ENCODE assay signal across 19 cellular contexts in the genomic region with DNA sequence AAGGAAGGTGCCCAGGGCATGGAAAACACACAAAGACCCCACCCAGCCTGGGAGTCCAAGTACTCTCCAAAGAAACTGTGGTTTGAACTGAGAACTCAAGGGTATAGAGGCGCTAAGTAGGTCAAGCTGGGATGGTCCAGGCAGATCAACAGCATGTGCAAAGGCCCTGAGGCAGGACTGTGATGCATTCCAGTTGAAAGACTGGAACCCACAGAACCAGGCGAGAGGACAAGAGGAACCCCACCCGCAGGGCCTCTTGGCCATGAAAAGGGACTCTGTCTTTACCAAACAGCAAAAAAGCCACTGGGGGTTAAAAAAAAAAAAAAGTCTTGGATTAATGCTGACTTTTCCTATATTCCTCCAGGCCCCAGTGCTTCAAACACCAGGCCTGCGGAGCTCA. TPM values are rescaled to one million over a fixed set of nuclear protein-coding genes. Genes with fewer than 3 reads are reported as not detected.
DNase-seq lines count a peak whose midpoint lies in the region; ATAC-seq, FAIRE-seq and TF ChIP-seq lines count a peak whose summit lies in the region.
"Had no signal": no experiment of that assay in that cellular context is flagged by ENCODE, and none has a peak within 500 bp of the region (broad histone marks: within the 10 kb centered on the region; RNA-seq: fewer than 3 reads in every experiment).

No MANE protein-coding gene starts in this region.

- no peak overlapping the region for H3K4me3 Mint-ChIP-seq in Calu3 (ENCODE audit: low read depth, unreplicated experiment)
- H3K4me3 Mint-ChIP-seq: CD4-positive, alpha-beta memory T cell had no signal

- peaks cover 0 to 6% of the 10 kb centered on the region in 2 donors for H3K36me3 ChIP-seq in adrenal gland (replicated peaks in 1 of 2)
- H3K36me3 ChIP-seq in right lobe of liver, result peaks cover 0 to 3% (median 0%) of the 10 kb centered on the region in 4 donors
- peaks cover 0 to 7% of the 10 kb centered on the region in 2 donors for H3K36me3 ChIP-seq in small intestine (ENCODE audit: control insufficient read depth in 2 of 2, insufficient read depth in 2 of 2, low read length in 2 of 2)
- H3K36me3 ChIP-seq: BE2C had no signal

- H3K4me3 ChIP-seq in adrenal gland (no peak overlapping the region), right lobe of liver (no peak overlapping the region), small intestine (ENCODE audit: low read depth in 1 of 2, low read length in 2 of 2) (no peak overlapping the region)
- H3K4me3 ChIP-seq: SJSA1 had no signal

- H3K27ac Mint-ChIP-seq in Calu3 (ENCODE audit: unreplicated experiment), result peak overlapping the region; percentile 72
- H3K27ac Mint-ChIP-seq: CD4-positive, alpha-beta memory T cell had no signal

- TF ChIP-seq CTCF in Calu3 (IDR thresholded peaks at IDR 0.05; ENCODE audit: unreplicated experiment) (no peak), adrenal gland (IDR thresholded peaks at IDR 0.05) (no peak), right lobe of liver (IDR thresholded peaks at IDR 0.05) (no peak)

- H3K9me3 ChIP-seq in adrenal gland (replicated peaks in 1 of 3), result no peaks in the 10 kb centered on the region
- H3K9me3 ChIP-seq in right lobe of liver, result no peaks in the 10 kb centered on the region
- H3K9me3 ChIP-seq in small intestine (ENCODE audit: control insufficient read depth, low read depth), result no peaks in the 10 kb centered on the region
- H3K9me3 ChIP-seq: BE2C, SJSA1 had no signal

- BruUV-seq in Calu3 (replicated peaks; lab: Mats Ljungman, UMichigan), result no TSS peak

- H3K4me1 ChIP-seq in adrenal gland (replicated peaks in 1 of 2), result peaks cover 37 to 44% of the 10 kb centered on the region in 2 donors
- H3K4me1 ChIP-seq in right lobe of liver, result peaks cover 0 to 42% (median 27%) of the 10 kb centered on the region in 4 donors
- H3K4me1 ChIP-seq in small intestine (ENCODE audit: control insufficient read depth in 2 of 2, insufficient read depth in 1 of 2, low read depth in 1 of 2, low read length in 1 of 2), result peaks cover 2 to 3% of the 10 kb centered on the region in 2 donors

- H3K4me1 Mint-ChIP-seq in Calu3 (ENCODE audit: low read depth, unreplicated experiment), result peaks cover 59% of the 10 kb centered on the region

- no peaks in the 10 kb centered on the region for H3K9me3 Mint-ChIP-seq in Calu3 (ENCODE audit: low read depth, unreplicated experiment)

- FAIRE-seq in small intestine (lab: Jason Lieb, UNC), result no peak
- FAIRE-seq: RCC 7860 had no signal

- H3K27me3 ChIP-seq in adrenal gland (no peaks in the 10 kb centered on the region), right lobe of liver (no peaks in the 10 kb centered on the region), small intestine (ENCODE audit: control insufficient read depth in 2 of 2, insufficient read depth in 2 of 2, low read length in 2 of 2) (no peaks in the 10 kb centered on the region)
- H3K27me3 ChIP-seq: BE2C, SJSA1 had no signal

- CTCF ChIA-PET in Calu3 (lab: Charles Lee), result no interaction called here

- 92 to 97% (median 95%) methylated on average over 4 of the region's 4 CpGs for WGBS in adrenal gland, 4 donors
- 80% methylated on average over 2 of the region's 4 CpGs for WGBS in right lobe of liver (ENCODE audit: insufficient coverage, low coverage, low lambda C conversion rate, missing lambda C conversion rate)
- WGBS in small intestine, 3 donors, result 93 to 100% (median 94%) methylated on average over 4 of the region's 4 CpGs

- peaks cover 74% of the 10 kb centered on the region for H3K36me3 Mint-ChIP-seq in Calu3 (ENCODE audit: insufficient read depth, unreplicated experiment)
- H3K36me3 Mint-ChIP-seq: CD4-positive, alpha-beta memory T cell had no signal

- DNase-seq in Calu3 (no peak), adrenal gland (no peak), right lobe of liver (no peak), small intestine (no peak), Ammon's horn (ENCODE audit: low spot score) (no peak), middle frontal gyrus (ENCODE audit: extremely low spot score, low spot score) (no peak), NCI-H128 (lab: John Stamatoyannopoulos, UW; ENCODE audit: unreplicated experiment) (no peak)
- DNase-seq: BE2C; CD4-positive, alpha-beta memory T cell; DND-41; GF-D8; IMR-90; NCI-H1417 treated with DMSO at 0.1 percent for 48 hours; NCI-H2029; NCI-H2171 treated with DMSO at 0.1 percent for 48 hours; NCI-H510A treated with DMSO at 0.1 percent for 48 hours had no signal

- intact Hi-C loops in Calu3 (cut with micrococcal nuclease; ENCODE audit: unreplicated experiment), result no loop called here
- intact Hi-C loops in adrenal gland (cut with DNase I), result no loop called here
- intact Hi-C loops in right lobe of liver (cut with DNase I), result no loop called here

- ATAC-seq in right lobe of liver (no peak), GM21717 (IDR thresholded peaks at IDR 0.05; ENCODE audit: unreplicated experiment) (no peak)

- no peak for TF ChIP-seq POLR2A in adrenal gland (IDR thresholded peaks at IDR 0.05)
- no peak for TF ChIP-seq POLR2A in right lobe of liver (IDR thresholded peaks at IDR 0.05)

- H3K27me3 Mint-ChIP-seq in Calu3 (ENCODE audit: unreplicated experiment), result no peaks in the 10 kb centered on the region
- H3K27me3 Mint-ChIP-seq: CD4-positive, alpha-beta memory T cell had no signal

- H3K27ac ChIP-seq in adrenal gland, result peak overlapping the region; percentile 64 to 92 (median 85)
- peak overlapping the region in 2 of 3 donors; percentile 77 to 95 for H3K27ac ChIP-seq in right lobe of liver
- H3K27ac ChIP-seq in small intestine (ENCODE audit: low read depth in 1 of 2, low read length in 1 of 2), result peak overlapping the region; percentile 84 to 95
- H3K27ac ChIP-seq: SJSA1 had no signal

RNA-seq across cellular contexts. Expression of a gene that starts 14.3 kb away (rescaled TPM):
- 40.5 and 49.2 TPM in 2 replicates for total RNA-seq in Calu3 (2022)
- total RNA-seq in adrenal gland, result 10 to 100 TPM; 14.0 to 34.2 (median 20.9) TPM
- polyA plus RNA-seq in adrenal gland, result 10 to 100 TPM in 2 of 3 donors, 1 to 10 TPM in 1; 4.7 to 24.4 (median 17.4) TPM
- 10 to 100 TPM in 5 of 6 experiments, 1 to 10 TPM in 1; 9.0 to 27.8 (median 14.2) TPM for total RNA-seq in right lobe of liver
- 100 to 1,000 TPM in 2 of 3 donors, 10 to 100 TPM in 1; 48.2 to 129 (median 129) TPM for polyA plus RNA-seq in small intestine
- polyA plus RNA-seq: CD4-positive, alpha-beta memory T cell had no signal

RNA-seq across cellular contexts. Expression of a gene that starts 18.8 kb away (rescaled TPM):
- total RNA-seq in Calu3 (2022) (19.0 and 22.1 TPM in 2 replicates), adrenal gland (10 to 100 TPM; 16.2 to 27.6 (median 22.7) TPM), right lobe of liver (10 to 100 TPM in 4 of 6 experiments, 1 to 10 TPM in 2; 5.6 to 14.4 (median 10.2) TPM)
- polyA plus RNA-seq in adrenal gland (10 to 100 TPM in 1 of 3 donors, 1 to 10 TPM in 2; 4.3 to 11.5 (median 7.8) TPM), small intestine (10 to 100 TPM; 19.2 to 21.3 (median 20.5) TPM)
- total RNA-seq: IMR-90, SJSA1 had no signal

RNA-seq across cellular contexts. Expression of a gene that starts 55.3 kb away (rescaled TPM):
- total RNA-seq in Calu3 (2022), result 156 and 162 TPM in 2 replicates
- total RNA-seq in adrenal gland, result 100 to 1,000 TPM in 5 of 8 donors, 10 to 100 TPM in 3; 74.4 to 159 (median 125) TPM
- 10 to 100 TPM; 19.7 to 65.1 (median 39.5) TPM for polyA plus RNA-seq in adrenal gland
- 100 to 1,000 TPM in 1 of 6 experiments, 10 to 100 TPM in 5; 29.2 to 117 (median 68.0) TPM for total RNA-seq in right lobe of liver
- polyA plus RNA-seq in small intestine, result 10 to 100 TPM; 19.7 to 81.5 (median 29.5) TPM
- total RNA-seq: CD4-positive, alpha-beta memory T cell had no signal
- polyA plus RNA-seq: CD4-positive, alpha-beta memory T cell had no signal
